In the genomic region with DNA sequence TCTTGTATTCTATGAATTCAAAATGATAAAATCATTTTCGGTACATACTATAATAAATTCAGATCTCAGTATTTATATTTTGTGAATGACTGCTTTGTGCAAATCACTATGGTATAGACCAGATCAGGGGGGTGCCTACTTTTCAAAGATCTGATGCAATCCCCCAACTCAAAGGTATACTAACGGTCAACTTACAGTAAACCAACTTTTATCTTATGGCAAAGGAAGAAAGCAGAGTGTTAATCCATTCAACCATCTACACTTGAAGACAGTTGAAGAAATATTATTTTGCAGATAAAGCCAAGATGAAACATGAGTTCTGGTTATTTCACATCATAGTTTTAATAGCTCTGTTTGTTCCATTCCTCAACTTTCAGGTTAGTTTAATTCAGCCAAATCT, we compare ENCODE assay signal across 7 cellular contexts.
"Had no signal": no experiment of that assay in that cellular context is flagged by ENCODE, and none has a peak within 500 bp of the region (broad histone marks: within the 10 kb centered on the region; RNA-seq: fewer than 3 reads in every experiment).

No MANE protein-coding gene starts in this region.

- H3K4me3 ChIP-seq: GM23248 had no signal

- H3K4me2 ChIP-seq: KMS-11 had no signal

- H3K27ac ChIP-seq: GM23248, KMS-11 had no signal

- FAIRE-seq: HTR-8/SVneo had no signal

- H2AFZ ChIP-seq: GM23248 had no signal

- DNase-seq: GM23248, H9, HCEC 1CT, IMR-90, KBM-7 had no signal

- H3K9ac ChIP-seq: GM23248, KMS-11 had no signal
